ENCODE assay signal across 14 cellular contexts in the genomic region with DNA sequence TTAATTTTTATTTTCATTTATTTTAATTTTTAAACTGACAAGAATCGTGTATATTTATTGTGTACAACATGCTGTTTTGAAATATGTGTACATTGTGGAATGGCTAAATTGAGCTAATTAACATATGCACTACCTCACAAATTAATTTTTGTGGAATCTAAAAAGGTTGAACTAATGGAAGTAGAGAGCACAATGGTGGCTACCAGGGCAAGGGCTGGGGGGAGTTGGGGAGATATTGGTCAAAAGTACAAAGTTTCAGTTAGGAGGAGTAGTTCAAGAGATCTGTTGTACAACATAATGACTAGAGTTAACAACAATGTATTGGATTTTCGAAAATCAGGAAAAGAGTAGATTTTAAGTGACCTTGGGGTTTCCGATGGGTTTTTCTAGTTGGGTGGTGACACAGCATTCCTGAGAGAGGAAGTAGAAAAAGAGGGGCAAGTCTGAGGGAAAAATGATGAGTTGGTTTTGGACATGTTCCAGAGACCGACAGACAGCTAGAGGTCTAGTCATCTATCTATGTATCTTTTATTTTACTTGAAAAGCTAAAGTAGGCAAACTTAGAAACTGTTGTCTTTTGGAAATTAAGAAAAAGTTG. TPM values are rescaled to one million over a fixed set of nuclear protein-coding genes. Genes with fewer than 3 reads are reported as not detected.
A peak's percentile ranks its signal among the peaks of the same experiment; 100 is the strongest.
DNase-seq lines count a peak whose midpoint lies in the region; ATAC-seq and TF ChIP-seq lines count a peak whose summit lies in the region.
"Had no signal": no experiment of that assay in that cellular context is flagged by ENCODE, and none has a peak within 500 bp of the region (broad histone marks: within the 10 kb centered on the region; RNA-seq: fewer than 3 reads in every experiment).

No MANE protein-coding gene starts in this region.

- RAD21 ChIA-PET in HCT116 (lab: Charles Lee; ENCODE audit: low non-redundant PET in 1 of 2, low total read pairs in 2 of 2, uncharacterized antibody in 2 of 2, unreplicated experiment in 2 of 2): interaction anchor here in 1 of 2 experiments (0.6 kb wide), 2 partner anchors 16 to 55 kb away, joined by 3 read pairs; no protein-coding TSS in a partner anchor

- ATAC-seq in HCT116 (no peak), HG03095 (IDR thresholded peaks at IDR 0.05; ENCODE audit: unreplicated experiment) (no peak), left cardiac atrium (no peak), GM19351 (IDR thresholded peaks at IDR 0.05; ENCODE audit: unreplicated experiment) (no peak)

- H3K9me2 ChIP-seq in HCT116 (ENCODE audit: insufficient read depth): no peaks in the 10 kb centered on the region

- no peak overlapping the region for H2AFZ ChIP-seq in HCT116 (ENCODE audit: low read depth, low read length, poor library complexity, severe bottlenecking)

- no peak for TF ChIP-seq CTCF in HCT116 (IDR thresholded peaks at IDR 0.05 in 2 of 3, conservative IDR thresholded peaks at IDR 0.05 in 1 of 3; ENCODE audit: borderline replicate concordance in 1 of 3, insufficient read depth in 1 of 3, low read depth in 2 of 3, low read length in 2 of 3)

- no peaks in the 10 kb centered on the region for H4K20me1 ChIP-seq in HCT116 (ENCODE audit: insufficient read depth)

- intact Hi-C loops in HCT116 (cut with micrococcal nuclease) (no loop called here), left cardiac atrium (cut with DNase I) (no loop called here)

- DNase-seq in HCT116 (ENCODE audit: low read depth, low spot score): no peak
- DNase-seq in RPMI8226: peak; percentile 77
- no peak for DNase-seq in epithelial cell of prostate (ENCODE audit: low read depth, low spot score)
- no peak for DNase-seq in left cardiac atrium
- DNase-seq: activated CD4-positive, alpha-beta memory T cell treated with anti-CD3 and anti-CD28 coated beads, Interleukin-2, amount 10 ng/mL, durations not matched to agents 7 days and 5 days; DMS 273 treated with DMSO at 0.1 percent for 48 hours; heart right ventricle; NCI-H1048; NCI-H510A treated with DMSO at 0.1 percent for 48 hours; retina had no signal

- CTCF ChIA-PET in HCT116 (lab: Charles Lee): no interaction called here

- H3K27me3 ChIP-seq in HCT116 (ENCODE audit: insufficient read depth, low read length) (no peaks in the 10 kb centered on the region), skeletal muscle satellite cell (ENCODE audit: control insufficient read depth, insufficient read depth, low read length) (no peaks in the 10 kb centered on the region)

- H3K4me3 ChIP-seq in HCT116 (replicated peaks in 1 of 2; ENCODE audit: low read depth in 1 of 2, low read length in 2 of 2) (peak overlapping the region in 1 of 2 experiments; percentile 24; a peak in 3 of 4 replicates), skeletal muscle satellite cell (ENCODE audit: low read length) (no peak overlapping the region)
- H3K4me3 ChIP-seq: coronary artery, heart right ventricle had no signal

- H3K27ac ChIP-seq in HCT116 (ENCODE audit: low read depth, low read length): peak overlapping the region; percentile 88
- peak overlapping the region; percentile 68 for H3K27ac ChIP-seq in epithelial cell of prostate
- H3K27ac ChIP-seq: coronary artery had no signal

- H3K36me3 ChIP-seq in HCT116 (ENCODE audit: control insufficient read depth in 1 of 2, insufficient read depth in 2 of 2, low read length in 2 of 2) (no peaks in the 10 kb centered on the region), skeletal muscle satellite cell (ENCODE audit: insufficient read depth, low read length) (no peaks in the 10 kb centered on the region)
- H3K36me3 ChIP-seq: heart right ventricle had no signal

- H3K9me3 ChIP-seq in HCT116 (ENCODE audit: control insufficient read depth in 1 of 2, insufficient read depth in 1 of 2, low read depth in 1 of 2, low read length in 2 of 2) (no peaks in the 10 kb centered on the region), skeletal muscle satellite cell (replicated peaks; ENCODE audit: low read length) (no peaks in the 10 kb centered on the region)
- H3K9me3 ChIP-seq: heart right ventricle had no signal

- no peaks in the 10 kb centered on the region for H3K79me2 ChIP-seq in HCT116 (ENCODE audit: insufficient read depth, low read length)

- POLR2A ChIA-PET in HCT116 (lab: Charles Lee): interaction anchor here (1.9 to 2.0 kb wide), 2 partner anchors 84 to 102 kb away, joined by 4 to 6 read pairs; a partner anchor contains a TSS

- TSS peak; percentile 77 for BruUV-seq in HCT116 (replicated peaks; lab: Mats Ljungman, UMichigan)

- H3K9ac ChIP-seq in HCT116 (ENCODE audit: low read length) (peak overlapping the region; percentile 66), skeletal muscle satellite cell (ENCODE audit: low read depth, low read length) (peak overlapping the region; percentile 25)

- H3K4me1 ChIP-seq in HCT116 (ENCODE audit: control insufficient read depth in 1 of 2, insufficient read depth in 2 of 2, low read length in 2 of 2) (peaks cover 59 to 68% of the 10 kb centered on the region in 2 experiments), skeletal muscle satellite cell (ENCODE audit: control insufficient read depth, insufficient read depth, low read length) (peaks cover 30% of the 10 kb centered on the region)

- no peak for TF ChIP-seq RAD21 in HCT116 (IDR thresholded peaks at IDR 0.05; ENCODE audit: low read depth)

- H3K4me2 ChIP-seq in HCT116 (ENCODE audit: low read length): peak overlapping the region; percentile 68
- peak overlapping the region; percentile 38 for H3K4me2 ChIP-seq in skeletal muscle satellite cell (ENCODE audit: low read length)

- TF ChIP-seq POLR2A in HCT116 (IDR thresholded peaks at IDR 0.05; ENCODE audit: borderline replicate concordance, extremely low read depth, insufficient read depth, insufficient read length): no peak

TF ChIP-seq in HCT116, 20 proteins besides CTCF, POLR2A, EP300 and RAD21 (continues in another document):
- TF ChIP-seq YY1 (IDR thresholded peaks at IDR 0.05; ENCODE audit: extremely low read depth, insufficient replicate concordance, low read depth, low read length) (no peak), FOSL1 (IDR thresholded peaks at IDR 0.05; ENCODE audit: low read depth) (no peak), ZNF274 (IDR thresholded peaks at IDR 0.05; ENCODE audit: low read depth, low read length) (no peak), CEBPB (IDR thresholded peaks at IDR 0.05; ENCODE audit: low read depth) (no peak), EZH2phosphoT487 (IDR thresholded peaks at IDR 0.05; ENCODE audit: borderline replicate concordance) (no peak), JUND (IDR thresholded peaks at IDR 0.05) (no peak), SP1 (IDR thresholded peaks at IDR 0.05; ENCODE audit: low read depth) (no peak), ELF1 (IDR thresholded peaks at IDR 0.05; ENCODE audit: borderline replicate concordance, low read depth) (no peak), CBX3 (IDR thresholded peaks at IDR 0.05; ENCODE audit: low read depth) (no peak)
- TF ChIP-seq, protein P1, sequence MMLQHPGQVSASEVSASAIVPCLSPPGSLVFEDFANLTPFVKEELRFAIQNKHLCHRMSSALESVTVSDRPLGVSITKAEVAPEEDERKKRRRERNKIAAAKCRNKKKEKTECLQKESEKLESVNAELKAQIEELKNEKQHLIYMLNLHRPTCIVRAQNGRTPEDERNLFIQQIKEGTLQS (IDR thresholded peaks at IDR 0.05): no peak
- TF ChIP-seq, protein P2, sequence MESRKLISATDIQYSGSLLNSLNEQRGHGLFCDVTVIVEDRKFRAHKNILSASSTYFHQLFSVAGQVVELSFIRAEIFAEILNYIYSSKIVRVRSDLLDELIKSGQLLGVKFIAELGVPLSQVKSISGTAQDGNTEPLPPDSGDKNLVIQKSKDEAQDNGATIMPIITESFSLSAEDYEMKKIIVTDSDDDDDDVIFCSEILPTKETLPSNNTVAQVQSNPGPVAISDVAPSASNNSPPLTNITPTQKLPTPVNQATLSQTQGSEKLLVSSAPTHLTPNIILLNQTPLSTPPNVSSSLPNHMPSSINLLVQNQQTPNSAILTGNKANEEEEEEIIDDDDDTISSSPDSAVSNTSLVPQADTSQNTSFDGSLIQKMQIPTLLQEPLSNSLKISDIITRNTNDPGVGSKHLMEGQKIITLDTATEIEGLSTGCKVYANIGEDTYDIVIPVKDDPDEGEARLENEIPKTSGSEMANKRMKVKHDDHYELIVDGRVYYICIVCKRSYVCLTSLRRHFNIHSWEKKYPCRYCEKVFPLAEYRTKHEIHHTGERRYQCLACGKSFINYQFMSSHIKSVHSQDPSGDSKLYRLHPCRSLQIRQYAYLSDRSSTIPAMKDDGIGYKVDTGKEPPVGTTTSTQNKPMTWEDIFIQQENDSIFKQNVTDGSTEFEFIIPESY (IDR thresholded peaks at IDR 0.05; ENCODE audit: extremely low read depth, insufficient replicate concordance, low read length): no peak
- TF ChIP-seq, protein P3, sequence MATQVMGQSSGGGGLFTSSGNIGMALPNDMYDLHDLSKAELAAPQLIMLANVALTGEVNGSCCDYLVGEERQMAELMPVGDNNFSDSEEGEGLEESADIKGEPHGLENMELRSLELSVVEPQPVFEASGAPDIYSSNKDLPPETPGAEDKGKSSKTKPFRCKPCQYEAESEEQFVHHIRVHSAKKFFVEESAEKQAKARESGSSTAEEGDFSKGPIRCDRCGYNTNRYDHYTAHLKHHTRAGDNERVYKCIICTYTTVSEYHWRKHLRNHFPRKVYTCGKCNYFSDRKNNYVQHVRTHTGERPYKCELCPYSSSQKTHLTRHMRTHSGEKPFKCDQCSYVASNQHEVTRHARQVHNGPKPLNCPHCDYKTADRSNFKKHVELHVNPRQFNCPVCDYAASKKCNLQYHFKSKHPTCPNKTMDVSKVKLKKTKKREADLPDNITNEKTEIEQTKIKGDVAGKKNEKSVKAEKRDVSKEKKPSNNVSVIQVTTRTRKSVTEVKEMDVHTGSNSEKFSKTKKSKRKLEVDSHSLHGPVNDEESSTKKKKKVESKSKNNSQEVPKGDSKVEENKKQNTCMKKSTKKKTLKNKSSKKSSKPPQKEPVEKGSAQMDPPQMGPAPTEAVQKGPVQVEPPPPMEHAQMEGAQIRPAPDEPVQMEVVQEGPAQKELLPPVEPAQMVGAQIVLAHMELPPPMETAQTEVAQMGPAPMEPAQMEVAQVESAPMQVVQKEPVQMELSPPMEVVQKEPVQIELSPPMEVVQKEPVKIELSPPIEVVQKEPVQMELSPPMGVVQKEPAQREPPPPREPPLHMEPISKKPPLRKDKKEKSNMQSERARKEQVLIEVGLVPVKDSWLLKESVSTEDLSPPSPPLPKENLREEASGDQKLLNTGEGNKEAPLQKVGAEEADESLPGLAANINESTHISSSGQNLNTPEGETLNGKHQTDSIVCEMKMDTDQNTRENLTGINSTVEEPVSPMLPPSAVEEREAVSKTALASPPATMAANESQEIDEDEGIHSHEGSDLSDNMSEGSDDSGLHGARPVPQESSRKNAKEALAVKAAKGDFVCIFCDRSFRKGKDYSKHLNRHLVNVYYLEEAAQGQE (IDR thresholded peaks at IDR 0.05; ENCODE audit: low read depth): no peak

RNA-seq across cellular contexts. Expression of a gene that starts 23.2 kb away (rescaled TPM):
- total RNA-seq in HCT116 (2021; ENCODE audit: unreplicated experiment): 34.5 TPM
- 12.4 and 19.7 TPM in 2 replicates for polyA plus RNA-seq in HCT116 (2012)
- 9.4 and 12.7 TPM in 2 replicates for total RNA-seq in skeletal muscle satellite cell (2012; rRNA removed)
- 10 to 100 TPM; 70.0 to 70.9 TPM for total RNA-seq in left cardiac atrium

RNA-seq across cellular contexts. Expression of a gene that starts 23.3 kb away (rescaled TPM):
- total RNA-seq in HCT116 (2021; ENCODE audit: unreplicated experiment): not detected
- polyA plus RNA-seq in HCT116 (2012): 0.06 and 0.07 TPM in 2 replicates
- total RNA-seq in skeletal muscle satellite cell (2012; rRNA removed): not detected in 2 replicates
- under 1 TPM in 1 of 2 donors, not detected in 1; 0.42 TPM for total RNA-seq in left cardiac atrium
- total RNA-seq: activated CD4-positive, alpha-beta memory T cell treated with anti-CD3 and anti-CD28 coated beads, Interleukin-2, amount 10 ng/mL, durations not matched to agents 7 days and 5 days had no signal
